In genomic region chr6:148828047-148828446, GRCh38 we compare ENCODE assay signal across 1 cellular context.
TF ChIP-seq lines count a peak whose summit lies in the region.

No MANE protein-coding gene starts in this region.

TF ChIP-seq in HEK293, 187 proteins besides CTCF, POLR2A, EP300 and RAD21 (continued from another document):
- no peak for TF ChIP-seq AEBP2 (tag by site-specific recombination; IDR thresholded peaks at IDR 0.05; ENCODE audit: borderline replicate concordance)
- TF ChIP-seq MZF1 (tag by site-specific recombination; IDR thresholded peaks at IDR 0.05; ENCODE audit: borderline replicate concordance): no peak
- TF ChIP-seq TSHZ1 (tag by site-specific recombination; IDR thresholded peaks at IDR 0.05; ENCODE audit: borderline replicate concordance): no peak
- TF ChIP-seq ZNF24 (tag by site-specific recombination; IDR thresholded peaks at IDR 0.05): no peak
- TF ChIP-seq PATZ1 (tag by site-specific recombination; IDR thresholded peaks at IDR 0.05): no peak
- no peak for TF ChIP-seq SCRT2 (tag by site-specific recombination; IDR thresholded peaks at IDR 0.05)
- no peak for TF ChIP-seq ZNF473 (tag by site-specific recombination; IDR thresholded peaks at IDR 0.05)
- no peak for TF ChIP-seq PRDM2 (tag by site-specific recombination; IDR thresholded peaks at IDR 0.05; ENCODE audit: borderline replicate concordance)
- no peak for TF ChIP-seq ZBTB48 (tag by site-specific recombination; IDR thresholded peaks at IDR 0.05)
- TF ChIP-seq RBAK (tag by site-specific recombination; IDR thresholded peaks at IDR 0.05): no peak
- no peak for TF ChIP-seq ZBTB7A (tag by site-specific recombination; IDR thresholded peaks at IDR 0.05; ENCODE audit: low read depth)
- peak; percentile 19; the same call in 1 of the 2 replicates for TF ChIP-seq ZNF623 (tag by site-specific recombination; IDR thresholded peaks at IDR 0.05)
- no peak for TF ChIP-seq ZNF335 (tag by site-specific recombination; conservative IDR thresholded peaks at IDR 0.05)
- no peak for TF ChIP-seq ZNF23 (tag by site-specific recombination; IDR thresholded peaks at IDR 0.05; ENCODE audit: borderline replicate concordance)
- no peak for TF ChIP-seq ZBTB10 (tag by site-specific recombination; IDR thresholded peaks at IDR 0.05)
- no peak for TF ChIP-seq ZSCAN23 (tag by site-specific recombination; IDR thresholded peaks at IDR 0.05)
- TF ChIP-seq ZNF214 (tag by site-specific recombination; IDR thresholded peaks at IDR 0.05; ENCODE audit: borderline replicate concordance): no peak
- no peak for TF ChIP-seq PRDM6 (tag by site-specific recombination; IDR thresholded peaks at IDR 0.05)
- TF ChIP-seq ZNF394 (tag by site-specific recombination; IDR thresholded peaks at IDR 0.05; ENCODE audit: borderline replicate concordance): peak; percentile 79; the same call in 1 of the 2 replicates
- TF ChIP-seq ZNF521 (tag by site-specific recombination; IDR thresholded peaks at IDR 0.05): no peak
- TF ChIP-seq ZNF555 (tag by site-specific recombination; conservative IDR thresholded peaks at IDR 0.05): peak; percentile 41
- TF ChIP-seq ZBTB44 (tag by site-specific recombination; IDR thresholded peaks at IDR 0.05): no peak
- 0 out of 2 replicates have a peak, but pooled peaks have one; percentile 2 for TF ChIP-seq ZNF654 (tag by site-specific recombination; IDR thresholded peaks at IDR 0.05; ENCODE audit: low read depth)
- TF ChIP-seq ZNF404 (tag by site-specific recombination; IDR thresholded peaks at IDR 0.05): no peak
- no peak for TF ChIP-seq ZNF239 (tag by site-specific recombination; IDR thresholded peaks at IDR 0.05)
- TF ChIP-seq ZNF426 (tag by site-specific recombination; IDR thresholded peaks at IDR 0.05): peak; percentile 55
- TF ChIP-seq ZBTB26 (tag by site-specific recombination; optimal IDR thresholded peaks at IDR 0.05): no peak
